Comparison of ENCODE assay signal across 1 cellular context in genomic region chr20:37393863-37394542, GRCh38.
TF ChIP-seq lines count a peak whose summit lies in the region.

No MANE protein-coding gene starts in this region.

TF ChIP-seq in WTC11, 78 proteins besides CTCF, POLR2A, EP300 and RAD21:
- TF ChIP-seq, protein P1, sequence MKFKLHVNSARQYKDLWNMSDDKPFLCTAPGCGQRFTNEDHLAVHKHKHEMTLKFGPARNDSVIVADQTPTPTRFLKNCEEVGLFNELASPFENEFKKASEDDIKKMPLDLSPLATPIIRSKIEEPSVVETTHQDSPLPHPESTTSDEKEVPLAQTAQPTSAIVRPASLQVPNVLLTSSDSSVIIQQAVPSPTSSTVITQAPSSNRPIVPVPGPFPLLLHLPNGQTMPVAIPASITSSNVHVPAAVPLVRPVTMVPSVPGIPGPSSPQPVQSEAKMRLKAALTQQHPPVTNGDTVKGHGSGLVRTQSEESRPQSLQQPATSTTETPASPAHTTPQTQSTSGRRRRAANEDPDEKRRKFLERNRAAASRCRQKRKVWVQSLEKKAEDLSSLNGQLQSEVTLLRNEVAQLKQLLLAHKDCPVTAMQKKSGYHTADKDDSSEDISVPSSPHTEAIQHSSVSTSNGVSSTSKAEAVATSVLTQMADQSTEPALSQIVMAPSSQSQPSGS (CRISPR knock-in tag; IDR thresholded peaks at IDR 0.05; ENCODE audit: borderline replicate concordance, low read depth) = no peak
- TF ChIP-seq SMAD4 (CRISPR knock-in tag; IDR thresholded peaks at IDR 0.05) (no peak), AFF4 (CRISPR knock-in tag; IDR thresholded peaks at IDR 0.05; ENCODE audit: borderline replicate concordance) (no peak), AR (CRISPR knock-in tag; IDR thresholded peaks at IDR 0.05) (no peak), ZNF121 (CRISPR knock-in tag; IDR thresholded peaks at IDR 0.05) (no peak), ZNF512 (CRISPR knock-in tag; IDR thresholded peaks at IDR 0.05; ENCODE audit: borderline replicate concordance) (no peak), JUN (CRISPR knock-in tag; IDR thresholded peaks at IDR 0.05) (no peak)
- TF ChIP-seq, protein P2, sequence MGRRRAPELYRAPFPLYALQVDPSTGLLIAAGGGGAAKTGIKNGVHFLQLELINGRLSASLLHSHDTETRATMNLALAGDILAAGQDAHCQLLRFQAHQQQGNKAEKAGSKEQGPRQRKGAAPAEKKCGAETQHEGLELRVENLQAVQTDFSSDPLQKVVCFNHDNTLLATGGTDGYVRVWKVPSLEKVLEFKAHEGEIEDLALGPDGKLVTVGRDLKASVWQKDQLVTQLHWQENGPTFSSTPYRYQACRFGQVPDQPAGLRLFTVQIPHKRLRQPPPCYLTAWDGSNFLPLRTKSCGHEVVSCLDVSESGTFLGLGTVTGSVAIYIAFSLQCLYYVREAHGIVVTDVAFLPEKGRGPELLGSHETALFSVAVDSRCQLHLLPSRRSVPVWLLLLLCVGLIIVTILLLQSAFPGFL (CRISPR knock-in tag; IDR thresholded peaks at IDR 0.05; ENCODE audit: borderline replicate concordance) = no peak
